In the genomic region with DNA sequence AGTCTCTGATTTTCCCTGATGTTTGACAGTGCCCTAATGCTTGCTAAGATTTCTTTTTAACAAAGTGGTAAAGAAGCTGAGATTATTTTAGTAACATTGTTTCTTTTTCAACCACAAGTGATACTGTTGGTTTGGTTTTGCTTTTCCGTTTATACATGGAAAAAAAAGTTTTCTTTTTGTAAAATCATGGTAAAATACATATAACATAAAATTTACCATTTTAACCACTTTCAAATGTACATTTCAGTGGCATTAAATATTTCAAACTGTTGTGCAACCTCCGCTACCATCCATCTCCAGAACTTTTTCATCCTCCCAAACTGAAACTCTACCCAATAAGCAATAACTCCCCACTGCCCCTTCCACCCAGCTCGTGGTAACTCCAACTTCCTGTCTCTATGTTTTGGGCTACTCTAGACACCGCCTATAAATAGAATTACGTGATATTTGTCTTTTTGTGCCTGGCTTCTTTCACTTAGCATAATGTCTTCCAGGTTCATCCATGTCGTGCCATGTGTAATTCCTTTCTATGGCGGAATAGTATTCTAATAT, we compare ENCODE assay signal across 1 cellular context.
A peak's percentile ranks its signal among the peaks of the same experiment; 100 is the strongest.
TF ChIP-seq lines count a peak whose summit lies in the region.

No MANE protein-coding gene starts in this region.

TF ChIP-seq in GM12878, 131 proteins besides CTCF, POLR2A, EP300 and RAD21:
- TF ChIP-seq GATAD2B (conservative IDR thresholded peaks at IDR 0.05; ENCODE audit: low read depth) (0 out of 2 replicates have a peak, but pooled peaks have one; percentile 26), EED (IDR thresholded peaks at IDR 0.05; ENCODE audit: low read depth) (peak; percentile 89), ZBED1 (IDR thresholded peaks at IDR 0.05; ENCODE audit: borderline replicate concordance) (no peak; the same call in none of the 2 replicates), TARDBP (IDR thresholded peaks at IDR 0.05; ENCODE audit: borderline replicate concordance) (no peak), ATF7 (IDR thresholded peaks at IDR 0.05; ENCODE audit: low read depth) (0 out of 2 replicates have a peak, but pooled peaks have one; percentile 11), HDGF (IDR thresholded peaks at IDR 0.05) (no peak), MEF2B (IDR thresholded peaks at IDR 0.05; ENCODE audit: partially characterized antibody, poor library complexity, severe bottlenecking) (peak; percentile 50), CREM (IDR thresholded peaks at IDR 0.05; ENCODE audit: low read depth) (peak; percentile 42; the same call in 1 of the 2 replicates), IKZF2 (IDR thresholded peaks at IDR 0.05) (peak; percentile 78), MTA2 (IDR thresholded peaks at IDR 0.05; ENCODE audit: low read depth) (0 out of 2 replicates have a peak, but pooled peaks have one; percentile 46), MEF2A (IDR thresholded peaks at IDR 0.05; ENCODE audit: insufficient read depth, low read depth, low read length) (peak; percentile 13; the same call in 1 of the 2 replicates), IKZF1 (conservative IDR thresholded peaks at IDR 0.05) (peak; percentile 70), MXI1 (IDR thresholded peaks at IDR 0.05; ENCODE audit: low read depth, low read length) (peak; percentile 18; the same call in 1 of the 2 replicates), YY1 (IDR thresholded peaks at IDR 0.05; ENCODE audit: low read depth, low read length) (no peak), SIN3A (IDR thresholded peaks at IDR 0.05; ENCODE audit: low read depth, low read length) (0 out of 2 replicates have a peak, but pooled peaks have one; percentile 37), CBFB (IDR thresholded peaks at IDR 0.05; ENCODE audit: low read depth) (peak; percentile 42; the same call in 1 of the 2 replicates), SUPT20H (IDR thresholded peaks at IDR 0.05; ENCODE audit: borderline replicate concordance, control insufficient read depth, low read depth, low read length) (no peak)
- TF ChIP-seq, protein P1, sequence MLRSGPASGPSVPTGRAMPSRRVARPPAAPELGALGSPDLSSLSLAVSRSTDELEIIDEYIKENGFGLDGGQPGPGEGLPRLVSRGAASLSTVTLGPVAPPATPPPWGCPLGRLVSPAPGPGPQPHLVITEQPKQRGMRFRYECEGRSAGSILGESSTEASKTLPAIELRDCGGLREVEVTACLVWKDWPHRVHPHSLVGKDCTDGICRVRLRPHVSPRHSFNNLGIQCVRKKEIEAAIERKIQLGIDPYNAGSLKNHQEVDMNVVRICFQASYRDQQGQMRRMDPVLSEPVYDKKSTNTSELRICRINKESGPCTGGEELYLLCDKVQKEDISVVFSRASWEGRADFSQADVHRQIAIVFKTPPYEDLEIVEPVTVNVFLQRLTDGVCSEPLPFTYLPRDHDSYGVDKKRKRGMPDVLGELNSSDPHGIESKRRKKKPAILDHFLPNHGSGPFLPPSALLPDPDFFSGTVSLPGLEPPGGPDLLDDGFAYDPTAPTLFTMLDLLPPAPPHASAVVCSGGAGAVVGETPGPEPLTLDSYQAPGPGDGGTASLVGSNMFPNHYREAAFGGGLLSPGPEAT (IDR thresholded peaks at IDR 0.05; ENCODE audit: low read depth): peak; percentile 69; the same call in 1 of the 2 replicates
- TF ChIP-seq, protein P2, sequence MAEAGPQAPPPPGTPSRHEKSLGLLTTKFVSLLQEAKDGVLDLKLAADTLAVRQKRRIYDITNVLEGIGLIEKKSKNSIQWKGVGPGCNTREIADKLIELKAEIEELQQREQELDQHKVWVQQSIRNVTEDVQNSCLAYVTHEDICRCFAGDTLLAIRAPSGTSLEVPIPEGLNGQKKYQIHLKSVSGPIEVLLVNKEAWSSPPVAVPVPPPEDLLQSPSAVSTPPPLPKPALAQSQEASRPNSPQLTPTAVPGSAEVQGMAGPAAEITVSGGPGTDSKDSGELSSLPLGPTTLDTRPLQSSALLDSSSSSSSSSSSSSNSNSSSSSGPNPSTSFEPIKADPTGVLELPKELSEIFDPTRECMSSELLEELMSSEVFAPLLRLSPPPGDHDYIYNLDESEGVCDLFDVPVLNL (IDR thresholded peaks at IDR 0.05; ENCODE audit: low read depth, low read length): no peak
- TF ChIP-seq, protein P3, sequence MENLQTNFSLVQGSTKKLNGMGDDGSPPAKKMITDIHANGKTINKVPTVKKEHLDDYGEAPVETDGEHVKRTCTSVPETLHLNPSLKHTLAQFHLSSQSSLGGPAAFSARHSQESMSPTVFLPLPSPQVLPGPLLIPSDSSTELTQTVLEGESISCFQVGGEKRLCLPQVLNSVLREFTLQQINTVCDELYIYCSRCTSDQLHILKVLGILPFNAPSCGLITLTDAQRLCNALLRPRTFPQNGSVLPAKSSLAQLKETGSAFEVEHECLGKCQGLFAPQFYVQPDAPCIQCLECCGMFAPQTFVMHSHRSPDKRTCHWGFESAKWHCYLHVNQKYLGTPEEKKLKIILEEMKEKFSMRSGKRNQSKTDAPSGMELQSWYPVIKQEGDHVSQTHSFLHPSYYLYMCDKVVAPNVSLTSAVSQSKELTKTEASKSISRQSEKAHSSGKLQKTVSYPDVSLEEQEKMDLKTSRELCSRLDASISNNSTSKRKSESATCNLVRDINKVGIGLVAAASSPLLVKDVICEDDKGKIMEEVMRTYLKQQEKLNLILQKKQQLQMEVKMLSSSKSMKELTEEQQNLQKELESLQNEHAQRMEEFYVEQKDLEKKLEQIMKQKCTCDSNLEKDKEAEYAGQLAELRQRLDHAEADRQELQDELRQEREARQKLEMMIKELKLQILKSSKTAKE (IDR thresholded peaks at IDR 0.05; ENCODE audit: low read depth, poor library complexity, severe bottlenecking): peak; percentile 47
- TF ChIP-seq, protein P4, sequence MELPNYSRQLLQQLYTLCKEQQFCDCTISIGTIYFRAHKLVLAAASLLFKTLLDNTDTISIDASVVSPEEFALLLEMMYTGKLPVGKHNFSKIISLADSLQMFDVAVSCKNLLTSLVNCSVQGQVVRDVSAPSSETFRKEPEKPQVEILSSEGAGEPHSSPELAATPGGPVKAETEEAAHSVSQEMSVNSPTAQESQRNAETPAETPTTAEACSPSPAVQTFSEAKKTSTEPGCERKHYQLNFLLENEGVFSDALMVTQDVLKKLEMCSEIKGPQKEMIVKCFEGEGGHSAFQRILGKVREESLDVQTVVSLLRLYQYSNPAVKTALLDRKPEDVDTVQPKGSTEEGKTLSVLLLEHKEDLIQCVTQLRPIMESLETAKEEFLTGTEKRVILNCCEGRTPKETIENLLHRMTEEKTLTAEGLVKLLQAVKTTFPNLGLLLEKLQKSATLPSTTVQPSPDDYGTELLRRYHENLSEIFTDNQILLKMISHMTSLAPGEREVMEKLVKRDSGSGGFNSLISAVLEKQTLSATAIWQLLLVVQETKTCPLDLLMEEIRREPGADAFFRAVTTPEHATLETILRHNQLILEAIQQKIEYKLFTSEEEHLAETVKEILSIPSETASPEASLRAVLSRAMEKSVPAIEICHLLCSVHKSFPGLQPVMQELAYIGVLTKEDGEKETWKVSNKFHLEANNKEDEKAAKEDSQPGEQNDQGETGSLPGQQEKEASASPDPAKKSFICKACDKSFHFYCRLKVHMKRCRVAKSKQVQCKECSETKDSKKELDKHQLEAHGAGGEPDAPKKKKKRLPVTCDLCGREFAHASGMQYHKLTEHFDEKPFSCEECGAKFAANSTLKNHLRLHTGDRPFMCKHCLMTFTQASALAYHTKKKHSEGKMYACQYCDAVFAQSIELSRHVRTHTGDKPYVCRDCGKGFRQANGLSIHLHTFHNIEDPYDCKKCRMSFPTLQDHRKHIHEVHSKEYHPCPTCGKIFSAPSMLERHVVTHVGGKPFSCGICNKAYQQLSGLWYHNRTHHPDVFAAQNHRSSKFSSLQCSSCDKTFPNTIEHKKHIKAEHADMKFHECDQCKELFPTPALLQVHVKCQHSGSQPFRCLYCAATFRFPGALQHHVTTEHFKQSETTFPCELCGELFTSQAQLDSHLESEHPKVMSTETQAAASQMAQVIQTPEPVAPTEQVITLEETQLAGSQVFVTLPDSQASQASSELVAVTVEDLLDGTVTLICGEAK (IDR thresholded peaks at IDR 0.05; ENCODE audit: borderline replicate concordance): 0 out of 2 replicates have a peak, but pooled peaks have one; percentile 12
